In the genomic region with DNA sequence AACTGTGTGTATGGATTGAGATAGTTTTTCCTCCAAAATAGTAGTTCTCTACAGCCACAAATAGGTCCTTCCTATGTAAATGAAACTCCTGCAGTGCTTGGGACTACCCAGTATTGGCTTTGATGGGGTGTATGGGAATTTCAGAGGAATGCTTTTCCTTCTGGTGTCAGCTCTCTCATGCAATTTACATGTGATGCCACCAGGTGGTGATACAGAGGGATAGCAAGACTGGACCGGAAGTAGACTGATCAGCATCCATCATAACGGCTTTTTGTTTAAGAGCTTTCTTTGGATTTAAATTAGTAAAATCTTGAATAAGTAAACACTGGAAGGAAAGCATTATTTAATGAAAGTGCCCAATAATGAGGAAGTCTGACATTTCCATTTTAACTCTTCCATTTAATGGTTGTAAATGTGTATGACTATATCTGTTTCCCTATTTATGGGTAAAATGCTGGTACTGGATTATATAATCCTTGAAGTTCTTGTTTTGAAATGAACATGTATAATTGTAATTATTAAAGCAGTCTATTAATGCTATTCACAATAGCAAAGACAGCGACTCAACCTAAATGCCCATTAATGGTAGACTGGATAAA, we compare ENCODE assay signal across 8 cellular contexts. TPM values are rescaled to one million over a fixed set of nuclear protein-coding genes. Genes with fewer than 3 reads are reported as not detected.
A peak's percentile ranks its signal among the peaks of the same experiment; 100 is the strongest.
DNase-seq lines count a peak whose midpoint lies in the region; ATAC-seq and TF ChIP-seq lines count a peak whose summit lies in the region.

No MANE protein-coding gene starts in this region.

- peak; percentile 43 for TF ChIP-seq CTCF in Panc1 (IDR thresholded peaks at IDR 0.05)

- CTCF ChIA-PET in Panc1 (lab: Charles Lee) = no interaction called here

- ATAC-seq in HG02870 (IDR thresholded peaks at IDR 0.05; ENCODE audit: unreplicated experiment) (peak; percentile 57), Panc1 (no peak), GM19023 (IDR thresholded peaks at IDR 0.05; ENCODE audit: unreplicated experiment) (no peak)

- H3K9me3 ChIP-seq in Panc1 (ENCODE audit: control insufficient read depth, insufficient read depth, low read depth, low read length) (no peaks in the 10 kb centered on the region), iPS DF 6.9 (ENCODE audit: control insufficient read depth, insufficient read depth, low read length) (no peaks in the 10 kb centered on the region)

- intact Hi-C loops in Panc1 (cut with micrococcal nuclease; ENCODE audit: unreplicated experiment) = no loop called here

- H3K4me1 ChIP-seq in Panc1 (ENCODE audit: control insufficient read depth, insufficient read depth, low read length) = no peaks in the 10 kb centered on the region
- H3K4me1 ChIP-seq in iPS DF 6.9 (ENCODE audit: control insufficient read depth, insufficient read depth, low read length) = no peaks in the 10 kb centered on the region

- peak; percentile 33 for DNase-seq in ELF-1 (ENCODE audit: low read depth, low spot score)
- DNase-seq in Panc1 (ENCODE audit: low read depth, low spot score) = no peak
- peak; percentile 27 for DNase-seq in iPS DF 6.9 (ENCODE audit: low read depth, low spot score)
- no peak for DNase-seq in GM19238 (ENCODE audit: insufficient read length, low spot score)
- no peak for DNase-seq in GOT3 (lab: John Stamatoyannopoulos, UW)
- no peak for DNase-seq in activated CD4-positive, alpha-beta T cell treated with anti-CD3 and anti-CD28 coated beads, Interleukin-2, amount 50 U/mL, for 4 hours

- POLR2A ChIA-PET in Panc1 (lab: Charles Lee) = no interaction called here

- no CpG with 5 or more reads among the region's 3 CpGs for WGBS in iPS DF 6.9 (ENCODE audit: insufficient coverage, insufficient read length)

- no peak overlapping the region for H3K27ac ChIP-seq in Panc1 (ENCODE audit: low read length)
- no peak overlapping the region for H3K27ac ChIP-seq in iPS DF 6.9 (ENCODE audit: low read length)

- BruUV-seq in Panc1 (replicated peaks; lab: Mats Ljungman, UMichigan) = no TSS peak

- H3K27me3 ChIP-seq in Panc1 (ENCODE audit: control insufficient read depth, insufficient read depth, low read length) (no peaks in the 10 kb centered on the region), iPS DF 6.9 (ENCODE audit: control insufficient read depth, insufficient read depth, low read length) (peaks cover 6% of the 10 kb centered on the region; the same call in 1 of the 2 replicates)

- in situ Hi-C loops in Panc1 (cut with HindIII; ENCODE audit: low pct_unique_long_range_greater_than_20kb, low sequenced_read_pairs) = no loop called here

- H3K4me3 ChIP-seq in Panc1 (ENCODE audit: low read depth in 2 of 2, low read length in 2 of 2) (no peak overlapping the region), iPS DF 6.9 (ENCODE audit: low read length) (no peak overlapping the region)

- H3K36me3 ChIP-seq in Panc1 (ENCODE audit: control insufficient read depth, insufficient read depth, low read length) = no peaks in the 10 kb centered on the region
- H3K36me3 ChIP-seq in iPS DF 6.9 (ENCODE audit: control insufficient read depth, insufficient read depth, low read length) = no peaks in the 10 kb centered on the region

RNA-seq across cellular contexts. Expression of a gene that starts 22.7 kb away (rescaled TPM):
- total RNA-seq in Panc1 (2021; ENCODE audit: unreplicated experiment) = 0.13 TPM
- not detected for polyA plus RNA-seq in Panc1 (2012; ENCODE audit: insufficient read length)

Comparison
In these comparisons a context has a peak if more than half of its experiments do, and no peak if none do; other contexts are left out.
1. DNase-seq: peak in ELF-1 (single experiment) and iPS DF 6.9 (single experiment); none in Panc1 (single experiment), GM19238 (single experiment), GOT3 (single experiment) and activated CD4-positive, alpha-beta T cell treated with anti-CD3 and anti-CD28 coated beads, Interleukin-2, amount 50 U/mL, for 4 hours (0 of 2).